10 cellular contexts compared by ENCODE assay signal in genomic region chr14:68549966-68550705, GRCh38.
DNase-seq lines count a peak whose midpoint lies in the region; ATAC-seq, FAIRE-seq and TF ChIP-seq lines count a peak whose summit lies in the region.
"Had no signal": no experiment of that assay in that cellular context is flagged by ENCODE, and none has a peak within 500 bp of the region (broad histone marks: within the 10 kb centered on the region; RNA-seq: fewer than 3 reads in every experiment).

No MANE protein-coding gene starts in this region.

- H3K27me3 ChIP-seq in breast epithelium (no peaks in the 10 kb centered on the region), left lung (no peaks in the 10 kb centered on the region)

- peak overlapping the region; percentile 80 for H3K27ac ChIP-seq in breast epithelium
- H3K27ac ChIP-seq in left lung = peak overlapping the region; percentile 45 to 47
- H3K27ac ChIP-seq in temporal lobe (ENCODE audit: low read depth, low read length) = peak overlapping the region; percentile 69
- H3K27ac ChIP-seq in substantia nigra (ENCODE audit: low read depth, low read length, poor library complexity, severe bottlenecking) = no peak overlapping the region

- peak; percentile 72 for FAIRE-seq in HTR-8/SVneo (lab: Jason Lieb, UNC)

- no peak for TF ChIP-seq POLR2A in breast epithelium (IDR thresholded peaks at IDR 0.05)

- H3K4me1 ChIP-seq in breast epithelium = peaks cover 15 to 20% of the 10 kb centered on the region in 2 donors
- H3K4me1 ChIP-seq in left lung = peaks cover 29 to 71% of the 10 kb centered on the region in 2 donors

- intact Hi-C loops in breast epithelium (cut with DNase I; ENCODE audit: low total_unique reads) = loop anchor here (5.0 kb wide), 1 partner anchor 412 kb away; no protein-coding TSS in a partner anchor
- intact Hi-C loops in left lung (cut with DNase I) = no loop called here

- no peaks in the 10 kb centered on the region for H3K9me3 ChIP-seq in breast epithelium
- no peaks in the 10 kb centered on the region for H3K9me3 ChIP-seq in left lung

- DNase-seq in HTR-8/SVneo (ENCODE audit: insufficient read length, low spot score) (no peak), breast epithelium (ENCODE audit: low spot score in 2 of 2) (peak in 1 of 2 donors; percentile 15), left lung (no peak), hepatic stellate cell (ENCODE audit: low spot score) (no peak), substantia nigra (lab: John Stamatoyannopoulos, UW) (no peak)
- DNase-seq in activated naive CD4-positive, alpha-beta T cell (lab: John Stamatoyannopoulos, UW) = no peak
- DNase-seq: EL, NCI-H2227 treated with DMSO at 0.1 percent for 48 hours had no signal

- H3K4me3 ChIP-seq in breast epithelium (peak overlapping the region in 1 of 3 donors; percentile 12), left lung (no peak overlapping the region)

- TF ChIP-seq CTCF in breast epithelium (IDR thresholded peaks at IDR 0.05) (no peak), left lung (IDR thresholded peaks at IDR 0.05) (no peak)

- H3K36me3 ChIP-seq in breast epithelium = no peaks in the 10 kb centered on the region
- no peaks in the 10 kb centered on the region for H3K36me3 ChIP-seq in left lung

- ATAC-seq in left lung = peak; percentile 13
- ATAC-seq in HG02610 (IDR thresholded peaks at IDR 0.05; ENCODE audit: unreplicated experiment) = no peak
